Comparison of ENCODE assay signal across 21 cellular contexts in genomic region chr18:79706658-79707057, GRCh38.
"Had no signal": no experiment of that assay in that cellular context is flagged by ENCODE, and none has a peak within 500 bp of the region (broad histone marks: within the 10 kb centered on the region; RNA-seq: fewer than 3 reads in every experiment).

No MANE protein-coding gene starts in this region.

- DNase-seq: dorsolateral prefrontal cortex; effector CD4-positive, alpha-beta T cell; endodermal cell; foreskin keratinocyte; kidney; natural killer cell; right lobe of liver; small intestine; stimulated activated CD4-positive, alpha-beta T cell treated with anti-CD3 and anti-CD28 coated beads, Interleukin-15, amount 100 ng/mL, for 24 hours; stimulated activated CD4-positive, alpha-beta T cell treated with anti-CD3 and anti-CD28 coated beads, Interleukin-2, amount 100 ng/mL, for 48 hours; stimulated activated CD8-positive, alpha-beta memory T cell treated with anti-CD3 and anti-CD28 coated beads, Interleukin-4, amount 100 ng/mL, for 48 hours; stimulated activated naive CD8-positive, alpha-beta T cell treated with anti-CD3 and anti-CD28 coated beads, Interleukin-15, Interleukin-2, amounts not matched to agents 100 U/mL and 50 U/mL, for 24 hours; substantia nigra; testis; upper lobe of left lung had no signal

- ATAC-seq: foreskin keratinocyte; gastroesophageal sphincter; heart left ventricle; left lobe of liver; natural killer cell; right lobe of liver; stimulated activated naive CD8-positive, alpha-beta T cell treated with anti-CD3 and anti-CD28 coated beads, Interleukin-15, Interleukin-2, amounts not matched to agents 100 U/mL and 50 U/mL, for 24 hours had no signal

- H3K27ac Mint-ChIP-seq: endodermal cell, memory B cell, natural killer cell, neural progenitor cell, progenitor cell of endocrine pancreas had no signal

- H3K9me3 Mint-ChIP-seq: endodermal cell, memory B cell, natural killer cell, neural progenitor cell had no signal

- H3K4me3 Mint-ChIP-seq: endodermal cell, memory B cell, natural killer cell, neural progenitor cell had no signal

- H3K27me3 Mint-ChIP-seq: memory B cell, progenitor cell of endocrine pancreas had no signal

- H3K4me1 Mint-ChIP-seq: endodermal cell, neural progenitor cell had no signal

- H3K36me3 Mint-ChIP-seq: natural killer cell had no signal
